ENCODE assay signal across 8 cellular contexts in the genomic region with DNA sequence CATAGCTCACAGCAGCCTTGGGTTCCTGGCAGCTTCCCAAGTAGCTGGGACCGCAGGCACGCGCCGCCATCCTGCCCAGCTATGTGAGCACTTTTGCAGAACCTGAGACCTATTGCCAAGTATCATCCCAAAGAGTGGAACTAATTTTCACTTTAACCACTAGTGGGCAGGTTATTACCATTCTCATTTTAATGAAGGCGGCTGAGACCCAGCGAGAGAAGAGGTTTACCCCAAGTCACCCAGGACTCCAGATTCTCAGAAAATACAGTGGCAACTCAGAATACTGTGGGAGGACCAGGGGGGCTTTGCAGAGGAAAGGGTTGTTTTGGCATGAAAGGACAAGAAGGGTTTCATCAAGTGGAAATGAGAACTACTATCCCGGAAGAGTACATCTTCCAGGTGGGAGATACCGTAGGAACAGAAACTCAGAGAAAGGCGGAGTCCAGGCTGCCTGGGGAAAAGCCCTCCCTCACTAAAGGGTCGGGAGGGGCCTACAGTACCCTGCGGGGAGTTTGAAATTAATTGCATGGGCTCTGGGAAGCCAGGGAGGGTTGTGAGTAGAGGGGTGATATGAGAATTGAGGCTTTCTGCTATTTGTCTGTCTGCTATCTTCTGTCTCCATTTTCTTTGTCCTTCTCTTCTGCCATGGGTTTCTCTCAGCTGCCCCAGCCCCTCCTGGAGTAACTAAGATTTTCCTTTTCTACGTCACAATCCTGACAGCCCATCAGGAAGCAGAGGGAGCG. TPM values are rescaled to one million over a fixed set of nuclear protein-coding genes. Genes with fewer than 3 reads are reported as not detected.
DNase-seq lines count a peak whose midpoint lies in the region; ATAC-seq, FAIRE-seq and TF ChIP-seq lines count a peak whose summit lies in the region.

No MANE protein-coding gene starts in this region.

- no peaks in the 10 kb centered on the region for H3K36me3 Mint-ChIP-seq in activated naive CD4-positive, alpha-beta T cell treated with anti-CD3 and anti-CD28 coated beads, Interleukin-2, amount 10 ng/mL, durations not matched to agents 7 days and 5 days

- no peak overlapping the region for H3K4me3 ChIP-seq in NT2/D1 (ENCODE audit: insufficient read length, low read depth)
- no peak overlapping the region for H3K4me3 ChIP-seq in pancreas

- no peak for FAIRE-seq in pancreas (lab: Jason Lieb, UNC)

- H3K27me3 Mint-ChIP-seq in activated naive CD4-positive, alpha-beta T cell treated with anti-CD3 and anti-CD28 coated beads, Interleukin-2, amount 10 ng/mL, durations not matched to agents 7 days and 5 days: no peaks in the 10 kb centered on the region

- H3K27ac ChIP-seq in pancreas: no peak overlapping the region

- no peaks in the 10 kb centered on the region for H3K9me3 ChIP-seq in NT2/D1 (ENCODE audit: insufficient read depth, low read length)
- no peaks in the 10 kb centered on the region for H3K9me3 ChIP-seq in pancreas

- H3K9ac ChIP-seq in NT2/D1 (ENCODE audit: insufficient read length, low read depth): peak overlapping the region; percentile 57

- in situ Hi-C loops in G401 (cut with HindIII; ENCODE audit: low sequenced_read_pairs): no loop called here

- no peaks in the 10 kb centered on the region for H3K9me3 Mint-ChIP-seq in activated naive CD4-positive, alpha-beta T cell treated with anti-CD3 and anti-CD28 coated beads, Interleukin-2, amount 10 ng/mL, durations not matched to agents 7 days and 5 days

- peaks cover 29% of the 10 kb centered on the region for H3K4me1 Mint-ChIP-seq in activated naive CD4-positive, alpha-beta T cell treated with anti-CD3 and anti-CD28 coated beads, Interleukin-2, amount 10 ng/mL, durations not matched to agents 7 days and 5 days

- peak; percentile 37 to 56 (median 48) for TF ChIP-seq CTCF in pancreas (IDR thresholded peaks at IDR 0.05)

- H3K36me3 ChIP-seq in NT2/D1 (ENCODE audit: insufficient read depth, insufficient read length, low read length): peaks cover 5% of the 10 kb centered on the region
- H3K36me3 ChIP-seq in pancreas: no peaks in the 10 kb centered on the region

- intact Hi-C loops in pancreas (cut with DNase I): loop anchor here (5.0 to 10.0 kb wide), 3 partner anchors 76 to 169 kb away; no protein-coding TSS in a partner anchor

- CTCF ChIA-PET in activated naive CD4-positive, alpha-beta T cell treated with anti-CD3 and anti-CD28 coated beads, Interleukin-2, amount 10 ng/mL, durations not matched to agents 7 days and 5 days (lab: Charles Lee): interaction anchor here (0.6 to 18.2 kb wide), 17 partner anchors 14 to 303 kb away, joined by 3 to 315 read pairs (median 4); no protein-coding TSS in a partner anchor

- ATAC-seq in pancreas (peak; percentile 53 to 89 (median 80)), HG02759 (IDR thresholded peaks at IDR 0.05; ENCODE audit: unreplicated experiment) (no peak), GM21367 (IDR thresholded peaks at IDR 0.05; ENCODE audit: unreplicated experiment) (no peak)

- H3K27ac Mint-ChIP-seq in activated naive CD4-positive, alpha-beta T cell treated with anti-CD3 and anti-CD28 coated beads, Interleukin-2, amount 10 ng/mL, durations not matched to agents 7 days and 5 days: peak overlapping the region; percentile 70

- H3K4me3 Mint-ChIP-seq in activated naive CD4-positive, alpha-beta T cell treated with anti-CD3 and anti-CD28 coated beads, Interleukin-2, amount 10 ng/mL, durations not matched to agents 7 days and 5 days: peak overlapping the region; percentile 4

- H3K4me1 ChIP-seq in NT2/D1 (ENCODE audit: insufficient read depth, insufficient read length) (peaks cover 42% of the 10 kb centered on the region), pancreas (peaks cover 0 to 2% (median 0%) of the 10 kb centered on the region in 3 donors)

- DNase-seq in G401 (ENCODE audit: low spot score) (peak; percentile 86), KG1 (lab: John Stamatoyannopoulos, UW) (peak; percentile 70), NT2/D1 (ENCODE audit: low read depth, low spot score) (no peak), germinal center (ENCODE audit: low spot score) (peak; percentile 76), pancreas (peak in 3 of 6 donors; percentile 54 to 77 (median 70))
- peak; percentile 59 for DNase-seq in activated naive CD4-positive, alpha-beta T cell treated with anti-CD3 and anti-CD28 coated beads, Interleukin-2, amount 10 ng/mL, durations not matched to agents 7 days and 5 days

- H3K27me3 ChIP-seq in NT2/D1 (ENCODE audit: insufficient read depth, insufficient read length): no peaks in the 10 kb centered on the region
- H3K27me3 ChIP-seq in pancreas: no peaks in the 10 kb centered on the region

- 23% methylated on average over 12 to 13 of the region's 13 CpGs for WGBS in pancreas, 2 donors

RNA-seq across cellular contexts. Expression of a gene that starts 7.2 kb away (rescaled TPM):
- 1.8 and 2.0 TPM in 2 replicates for total RNA-seq in G401 (2014; rRNA removed; shearing (Covaris generic))
- 1 to 10 TPM; 2.6 to 7.0 (median 4.5) TPM for total RNA-seq in pancreas
- 1 to 10 TPM; 4.4 to 5.4 TPM for polyA plus RNA-seq in pancreas

RNA-seq across cellular contexts. Expression of a gene that starts 31.7 kb away (rescaled TPM):
- 314 and 341 TPM in 2 replicates for total RNA-seq in G401 (2014; rRNA removed; shearing (Covaris generic))
- 100 to 1,000 TPM in 3 of 6 donors, 10 to 100 TPM in 3; 59.4 to 119 (median 92.7) TPM for total RNA-seq in pancreas
- 100 to 1,000 TPM in 1 of 2 donors, 10 to 100 TPM in 1; 96.7 to 111 TPM for polyA plus RNA-seq in pancreas

RNA-seq across cellular contexts. Expression of a gene that starts 47.7 kb away (rescaled TPM):
- 7.3 and 11.9 TPM in 2 replicates for total RNA-seq in G401 (2014; rRNA removed; shearing (Covaris generic))
- 1 to 10 TPM; 4.0 to 9.9 (median 6.7) TPM for total RNA-seq in pancreas
- polyA plus RNA-seq in pancreas: 10 to 100 TPM in 1 of 2 donors, 1 to 10 TPM in 1; 4.3 to 11.4 TPM

Comparison
In these comparisons a context has a peak if more than half of its experiments do, and no peak if none do; other contexts are left out.
1. ATAC-seq: peak in pancreas (4 of 4); none in HG02759 (single experiment) and GM21367 (single experiment).